Comparison of ENCODE assay signal across 8 cellular contexts in genomic region chr5:1800470-1801060, GRCh38. TPM values are rescaled to one million over a fixed set of nuclear protein-coding genes. Genes with fewer than 3 reads are reported as not detected.
DNase-seq lines count a peak whose midpoint lies in the region; ATAC-seq and TF ChIP-seq lines count a peak whose summit lies in the region.

No MANE protein-coding gene starts in this region.

- peaks cover 30% of the 10 kb centered on the region for H3K4me1 ChIP-seq in stomach smooth muscle (ENCODE audit: control insufficient read depth, insufficient read depth, low read length)

- H3K27ac Mint-ChIP-seq in MCF 10A (ENCODE audit: low read depth, unreplicated experiment): peak overlapping the region; percentile 97

- H3K27ac ChIP-seq in layer of hippocampus (ENCODE audit: low read depth, low read length): peak overlapping the region; percentile 84
- H3K27ac ChIP-seq in stomach smooth muscle (ENCODE audit: low read length): peak overlapping the region; percentile 58

- CTCF ChIA-PET in MCF 10A (lab: Yijun Ruan, JAX): interaction anchor here (0.5 to 1.1 kb wide), 8 partner anchors 8 to 171 kb away, joined by 3 to 5 read pairs (median 4); no protein-coding TSS in a partner anchor

- no peak for TF ChIP-seq CTCF in MCF 10A (IDR thresholded peaks at IDR 0.05; ENCODE audit: unreplicated experiment)

- intact Hi-C loops in MCF 10A (cut with micrococcal nuclease): loop anchor here (2.0 kb wide), 1 partner anchor 84 kb away; no protein-coding TSS in a partner anchor

- H3K27me3 ChIP-seq in layer of hippocampus (ENCODE audit: control insufficient read depth, insufficient read depth, low read length) (no peaks in the 10 kb centered on the region), stomach smooth muscle (ENCODE audit: control insufficient read depth in 1 of 2, insufficient read depth in 2 of 2, low read length in 2 of 2) (no peaks in the 10 kb centered on the region)

- DNase-seq in G401 (ENCODE audit: low spot score): peak; percentile 72
- peak; percentile 68 for DNase-seq in OCI-M1 (lab: John Stamatoyannopoulos, UW)
- DNase-seq in MCF 10A (ENCODE audit: unreplicated experiment): no peak
- DNase-seq in AG20443 (ENCODE audit: low spot score): no peak
- DNase-seq in HPDE6-E6E7 (ENCODE audit: extremely low spot score): no peak

- POLR2A ChIA-PET in MCF 10A (lab: Yijun Ruan, JAX): interaction anchor here (0.6 to 6.8 kb wide), 19 partner anchors 8 to 952 kb away, joined by 3 to 131 read pairs (median 5); partner anchors contain the start of genes IRX2 and IRX4

- no peaks in the 10 kb centered on the region for H3K9me3 Mint-ChIP-seq in MCF 10A (ENCODE audit: unreplicated experiment)

- peak overlapping the region; percentile 98 for H3K4me3 Mint-ChIP-seq in MCF 10A (ENCODE audit: unreplicated experiment)

- peak overlapping the region; percentile 51 to 86 for H3K9ac ChIP-seq in stomach smooth muscle (ENCODE audit: low read length in 2 of 2)

- H3K4me1 Mint-ChIP-seq in MCF 10A (ENCODE audit: insufficient read depth, unreplicated experiment): peaks cover 29% of the 10 kb centered on the region

- in situ Hi-C loops in G401 (cut with HindIII; ENCODE audit: low sequenced_read_pairs): no loop called here

- no TSS peak for BruUV-seq in MCF 10A (replicated peaks; lab: Mats Ljungman, UMichigan)

- no peaks in the 10 kb centered on the region for H3K27me3 Mint-ChIP-seq in MCF 10A (ENCODE audit: insufficient read depth, unreplicated experiment)

- H3K4me3 ChIP-seq in stomach smooth muscle (ENCODE audit: low read length in 2 of 2): peak overlapping the region; percentile 86 to 94

- peak; percentile 4 for ATAC-seq in HG02852 (IDR thresholded peaks at IDR 0.05; ENCODE audit: unreplicated experiment)

- no peaks in the 10 kb centered on the region for H3K9me3 ChIP-seq in stomach smooth muscle (ENCODE audit: control insufficient read depth in 2 of 2, low read length in 2 of 2)

- H3K36me3 ChIP-seq in stomach smooth muscle (ENCODE audit: control insufficient read depth in 2 of 2, insufficient read depth in 2 of 2, low read length in 2 of 2): peaks cover 38 to 42% of the 10 kb centered on the region in 2 donors

- peaks cover 49% of the 10 kb centered on the region for H3K36me3 Mint-ChIP-seq in MCF 10A (ENCODE audit: insufficient read depth, unreplicated experiment)

RNA-seq across cellular contexts. Expression of gene NDUFS6, which starts 0.6 kb away (rescaled TPM):
- total RNA-seq in G401 (2014; rRNA removed; shearing (Covaris generic)): 94.3 and 107 TPM in 2 replicates
- 44.1 and 65.6 TPM in 2 replicates for total RNA-seq in MCF 10A (2022)

RNA-seq across cellular contexts. Expression of gene MRPL36, which starts 0.9 kb away (rescaled TPM):
- 39.4 and 85.0 TPM in 2 replicates for total RNA-seq in G401 (2014; rRNA removed; shearing (Covaris generic))
- 90.5 and 101 TPM in 2 replicates for total RNA-seq in MCF 10A (2022)

Comparison
In these comparisons a context has a peak if more than half of its experiments do, and no peak if none do; other contexts are left out.
1. DNase-seq: peak in G401 (single experiment) and OCI-M1 (single experiment); none in MCF 10A (single experiment), AG20443 (single experiment) and HPDE6-E6E7 (single experiment).